Comparison of ENCODE assay signal across 8 cellular contexts in the genomic region with DNA sequence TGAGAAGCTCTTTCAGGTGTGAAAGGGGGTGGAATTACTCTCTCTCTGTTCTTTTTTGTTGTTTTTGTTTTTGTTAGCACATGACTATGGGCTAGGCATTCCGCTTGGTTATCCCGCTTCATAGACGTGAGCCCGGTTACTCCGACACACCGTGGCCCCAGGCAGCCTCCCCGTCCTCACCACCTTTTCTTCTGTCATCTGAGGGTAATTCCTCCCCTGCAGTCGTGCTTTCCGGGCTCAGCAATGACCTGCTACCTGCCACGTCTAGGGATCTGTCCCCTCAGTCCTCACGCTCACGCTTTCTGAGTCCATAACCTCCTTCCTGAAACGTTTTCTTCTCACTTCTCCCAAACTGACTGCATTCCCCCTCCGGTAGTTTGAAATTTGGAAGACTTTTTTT. TPM values are rescaled to one million over a fixed set of nuclear protein-coding genes. Genes with fewer than 3 reads are reported as not detected.
DNase-seq lines count a peak whose midpoint lies in the region; ATAC-seq and TF ChIP-seq lines count a peak whose summit lies in the region.

No MANE protein-coding gene starts in this region.

- intact Hi-C loops in activated CD4-positive, alpha-beta T cell treated with anti-CD3 and anti-CD28 coated beads for 36 hours (cut with DNase I, micrococcal nuclease), result loop anchor here (1.0 to 5.0 kb wide), 10 partner anchors 45 to 1360 kb away; partner anchors contain the start of genes PPAT (in 2 of the 2), CLOCK (in 1 of the 2), EXOC1 (in 1 of the 2) and HOPX (in 1 of the 2)
- intact Hi-C loops in thyroid gland (cut with DNase I), result loop anchor here (10.0 kb wide), 1 partner anchor 68 kb away; the partner anchor contains the start of genes NOA1 and POLR2B

- CTCF ChIA-PET in activated CD4-positive, alpha-beta T cell treated with anti-CD3 and anti-CD28 coated beads for 36 hours (lab: Charles Lee), result interaction anchor here (0.6 to 3.3 kb wide), 9 partner anchors 25 to 482 kb away, joined by 3 to 19 read pairs (median 4); partner anchors contain the start of genes NOA1 and POLR2B

- H3K4me3 ChIP-seq in liver (ENCODE audit: low read depth in 1 of 3, low read length in 3 of 3), result peak overlapping the region; percentile 33 to 99 (median 79)
- peak overlapping the region in 2 of 3 donors; percentile 29 to 92 for H3K4me3 ChIP-seq in thyroid gland (replicated peaks in 1 of 3)

- H3K27me3 Mint-ChIP-seq in activated CD4-positive, alpha-beta T cell treated with anti-CD3 and anti-CD28 coated beads for 36 hours, result no peaks in the 10 kb centered on the region
- peaks cover 7% of the 10 kb centered on the region for H3K27me3 Mint-ChIP-seq in activated naive CD8-positive, alpha-beta T cell treated with anti-CD3 and anti-CD28 coated beads, Interleukin-2, amount 50 U/mL, for 24 hours

- H3K9me3 Mint-ChIP-seq in activated CD4-positive, alpha-beta T cell treated with anti-CD3 and anti-CD28 coated beads for 36 hours (ENCODE audit: low read depth), result no peaks in the 10 kb centered on the region
- no peaks in the 10 kb centered on the region for H3K9me3 Mint-ChIP-seq in activated naive CD8-positive, alpha-beta T cell treated with anti-CD3 and anti-CD28 coated beads, Interleukin-2, amount 50 U/mL, for 24 hours

- H3K4me1 Mint-ChIP-seq in activated CD4-positive, alpha-beta T cell treated with anti-CD3 and anti-CD28 coated beads for 36 hours, result peaks cover 33% of the 10 kb centered on the region
- H3K4me1 Mint-ChIP-seq in activated naive CD8-positive, alpha-beta T cell treated with anti-CD3 and anti-CD28 coated beads, Interleukin-2, amount 50 U/mL, for 24 hours, result peaks cover 36% of the 10 kb centered on the region

- no peak for TF ChIP-seq RAD21 in liver (IDR thresholded peaks at IDR 0.05)

- DNase-seq in activated CD4-positive, alpha-beta T cell treated with anti-CD3 and anti-CD28 coated beads for 36 hours, result peak; percentile 35
- DNase-seq in activated CD4-positive, alpha-beta T cell treated with anti-CD3 and anti-CD28 coated beads, Interleukin-2, amount 50 U/mL, for 4 hours, result no peak
- peak; percentile 19 for DNase-seq in activated naive CD8-positive, alpha-beta T cell treated with anti-CD3 and anti-CD28 coated beads, Interleukin-2, amount 50 U/mL, for 24 hours
- DNase-seq in thyroid gland (peak; percentile 9 to 24), cerebellar cortex (ENCODE audit: low spot score) (no peak), NCI-H774 (lab: John Stamatoyannopoulos, UW) (no peak)

- peaks cover 0 to 3% (median 0%) of the 10 kb centered on the region in 4 donors for H3K36me3 ChIP-seq in liver (ENCODE audit: control insufficient read depth in 4 of 4, insufficient read depth in 3 of 4, low read depth in 1 of 4, low read length in 3 of 4)
- H3K36me3 ChIP-seq in thyroid gland, result no peaks in the 10 kb centered on the region

- ATAC-seq in activated CD4-positive, alpha-beta T cell treated with anti-CD3 and anti-CD28 coated beads for 36 hours, result no peak
- ATAC-seq in activated naive CD8-positive, alpha-beta T cell treated with anti-CD3 and anti-CD28 coated beads, Interleukin-2, amount 50 U/mL, for 24 hours, result no peak
- ATAC-seq in HG02884 (IDR thresholded peaks at IDR 0.05; ENCODE audit: unreplicated experiment), result no peak

- peak overlapping the region; percentile 73 for H3K4me3 Mint-ChIP-seq in activated CD4-positive, alpha-beta T cell treated with anti-CD3 and anti-CD28 coated beads for 36 hours
- peak overlapping the region; percentile 86 for H3K4me3 Mint-ChIP-seq in activated naive CD8-positive, alpha-beta T cell treated with anti-CD3 and anti-CD28 coated beads, Interleukin-2, amount 50 U/mL, for 24 hours

- peaks cover 16% of the 10 kb centered on the region for H3K36me3 Mint-ChIP-seq in activated CD4-positive, alpha-beta T cell treated with anti-CD3 and anti-CD28 coated beads for 36 hours (ENCODE audit: low read depth)
- H3K36me3 Mint-ChIP-seq in activated naive CD8-positive, alpha-beta T cell treated with anti-CD3 and anti-CD28 coated beads, Interleukin-2, amount 50 U/mL, for 24 hours (ENCODE audit: low read depth), result peaks cover 14% of the 10 kb centered on the region

- TF ChIP-seq CTCF in liver (IDR thresholded peaks at IDR 0.05; ENCODE audit: low read depth, low read length, missing input control) (no peak), thyroid gland (IDR thresholded peaks at IDR 0.05) (no peak)

- POLR2A ChIA-PET in activated CD4-positive, alpha-beta T cell treated with anti-CD3 and anti-CD28 coated beads for 36 hours (lab: Charles Lee), result interaction anchor here (0.5 to 1.7 kb wide), 7 partner anchors 58 to 921 kb away, joined by 3 to 13 read pairs (median 5); partner anchors contain the start of genes AASDH, NOA1 and POLR2B

- H3K27ac Mint-ChIP-seq in activated CD4-positive, alpha-beta T cell treated with anti-CD3 and anti-CD28 coated beads for 36 hours, result peak overlapping the region; percentile 61
- peak overlapping the region; percentile 65 for H3K27ac Mint-ChIP-seq in activated naive CD8-positive, alpha-beta T cell treated with anti-CD3 and anti-CD28 coated beads, Interleukin-2, amount 50 U/mL, for 24 hours

- H3K9ac ChIP-seq in liver (ENCODE audit: low read depth in 1 of 2, low read length in 2 of 2), result peak overlapping the region; percentile 6 to 32

- no peaks in the 10 kb centered on the region for H3K9me3 ChIP-seq in liver (ENCODE audit: control insufficient read depth in 4 of 4, low read length in 3 of 4)
- no peaks in the 10 kb centered on the region for H3K9me3 ChIP-seq in thyroid gland

- no peak for TF ChIP-seq POLR2A in thyroid gland (IDR thresholded peaks at IDR 0.05)

- H3K27ac ChIP-seq in liver (ENCODE audit: low read depth in 1 of 2, low read length in 2 of 2) (no peak overlapping the region), thyroid gland (no peak overlapping the region)

- H3K4me1 ChIP-seq in liver (ENCODE audit: control insufficient read depth in 4 of 4, insufficient read depth in 4 of 4, low read length in 3 of 4), result peaks cover 0 to 21% (median 7%) of the 10 kb centered on the region in 4 donors
- H3K4me1 ChIP-seq in thyroid gland, result peaks cover 15 to 30% of the 10 kb centered on the region in 2 donors

- 14% methylated on average over 14 of the region's 14 CpGs for WGBS in liver
- 9 to 15% methylated on average over 14 of the region's 14 CpGs for whole genome bisulfite sequencing in thyroid gland, 2 donors

- H3K27me3 ChIP-seq in liver (ENCODE audit: control insufficient read depth in 4 of 4, insufficient read depth in 4 of 4, low read length in 3 of 4) (no peaks in the 10 kb centered on the region), thyroid gland (no peaks in the 10 kb centered on the region)

TF ChIP-seq in liver, 16 proteins besides CTCF, POLR2A, EP300 and RAD21 (continues in another document):
- TF ChIP-seq HNF4A (conservative IDR thresholded peaks at IDR 0.05) (no peak), FOXA2 (IDR thresholded peaks at IDR 0.05) (no peak), YY1 (IDR thresholded peaks at IDR 0.05) (no peak), NR2F2 (IDR thresholded peaks at IDR 0.05) (no peak), HNF4G (IDR thresholded peaks at IDR 0.05) (no peak), MAX (IDR thresholded peaks at IDR 0.05) (no peak), ZBTB33 (IDR thresholded peaks at IDR 0.05) (no peak), ATF3 (IDR thresholded peaks at IDR 0.05) (no peak), SP1 (IDR thresholded peaks at IDR 0.05) (no peak), FOXA1 (IDR thresholded peaks at IDR 0.05) (no peak), RXRA (IDR thresholded peaks at IDR 0.05) (no peak), JUND (IDR thresholded peaks at IDR 0.05) (no peak)

RNA-seq across cellular contexts. Expression of gene REST, which starts 0.7 kb away (rescaled TPM):
- 10 to 100 TPM; 44.0 to 44.9 TPM for total RNA-seq in activated CD4-positive, alpha-beta T cell treated with anti-CD3 and anti-CD28 coated beads for 36 hours
- 10 to 100 TPM; 15.9 to 18.1 TPM for total RNA-seq in liver
- polyA plus RNA-seq in liver, result 1 to 10 TPM; 3.7 to 8.8 TPM
- 10 to 100 TPM; 33.2 to 50.3 (median 41.1) TPM for total RNA-seq in thyroid gland

Comparison
In these comparisons a context has a peak if more than half of its experiments do, and no peak if none do; other contexts are left out.
1. DNase-seq: peak in activated CD4-positive, alpha-beta T cell treated with anti-CD3 and anti-CD28 coated beads for 36 hours (single experiment), activated naive CD8-positive, alpha-beta T cell treated with anti-CD3 and anti-CD28 coated beads, Interleukin-2, amount 50 U/mL, for 24 hours (single experiment) and thyroid gland (2 of 2); none in activated CD4-positive, alpha-beta T cell treated with anti-CD3 and anti-CD28 coated beads, Interleukin-2, amount 50 U/mL, for 4 hours (0 of 2), cerebellar cortex (single experiment) and NCI-H774 (single experiment).